2 cellular contexts compared by ENCODE assay signal in the genomic region with DNA sequence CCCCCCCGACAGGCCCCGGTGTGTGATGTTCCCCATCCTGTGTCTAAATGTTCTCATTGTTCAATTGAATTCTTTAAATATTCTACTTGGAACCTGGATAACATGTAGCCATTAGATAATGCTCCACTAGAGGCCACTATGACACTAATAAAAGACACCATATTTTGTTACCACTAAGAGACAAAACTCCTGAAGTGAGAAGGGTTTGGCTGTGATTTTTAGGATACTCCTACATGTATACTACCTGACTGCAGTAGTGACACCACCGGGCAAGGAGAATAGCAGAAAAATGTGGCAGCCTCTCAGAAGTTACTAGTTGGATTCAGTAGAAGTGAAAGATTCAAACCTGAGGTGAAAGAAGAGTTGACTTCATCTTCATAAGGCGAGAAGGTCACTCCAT.
A peak's percentile ranks its signal among the peaks of the same experiment; 100 is the strongest.
TF ChIP-seq lines count a peak whose summit lies in the region.

No MANE protein-coding gene starts in this region.

TF ChIP-seq in GM23338, 12 proteins besides CTCF, POLR2A, EP300 and RAD21 (continues in another document):
- TF ChIP-seq, protein P1, sequence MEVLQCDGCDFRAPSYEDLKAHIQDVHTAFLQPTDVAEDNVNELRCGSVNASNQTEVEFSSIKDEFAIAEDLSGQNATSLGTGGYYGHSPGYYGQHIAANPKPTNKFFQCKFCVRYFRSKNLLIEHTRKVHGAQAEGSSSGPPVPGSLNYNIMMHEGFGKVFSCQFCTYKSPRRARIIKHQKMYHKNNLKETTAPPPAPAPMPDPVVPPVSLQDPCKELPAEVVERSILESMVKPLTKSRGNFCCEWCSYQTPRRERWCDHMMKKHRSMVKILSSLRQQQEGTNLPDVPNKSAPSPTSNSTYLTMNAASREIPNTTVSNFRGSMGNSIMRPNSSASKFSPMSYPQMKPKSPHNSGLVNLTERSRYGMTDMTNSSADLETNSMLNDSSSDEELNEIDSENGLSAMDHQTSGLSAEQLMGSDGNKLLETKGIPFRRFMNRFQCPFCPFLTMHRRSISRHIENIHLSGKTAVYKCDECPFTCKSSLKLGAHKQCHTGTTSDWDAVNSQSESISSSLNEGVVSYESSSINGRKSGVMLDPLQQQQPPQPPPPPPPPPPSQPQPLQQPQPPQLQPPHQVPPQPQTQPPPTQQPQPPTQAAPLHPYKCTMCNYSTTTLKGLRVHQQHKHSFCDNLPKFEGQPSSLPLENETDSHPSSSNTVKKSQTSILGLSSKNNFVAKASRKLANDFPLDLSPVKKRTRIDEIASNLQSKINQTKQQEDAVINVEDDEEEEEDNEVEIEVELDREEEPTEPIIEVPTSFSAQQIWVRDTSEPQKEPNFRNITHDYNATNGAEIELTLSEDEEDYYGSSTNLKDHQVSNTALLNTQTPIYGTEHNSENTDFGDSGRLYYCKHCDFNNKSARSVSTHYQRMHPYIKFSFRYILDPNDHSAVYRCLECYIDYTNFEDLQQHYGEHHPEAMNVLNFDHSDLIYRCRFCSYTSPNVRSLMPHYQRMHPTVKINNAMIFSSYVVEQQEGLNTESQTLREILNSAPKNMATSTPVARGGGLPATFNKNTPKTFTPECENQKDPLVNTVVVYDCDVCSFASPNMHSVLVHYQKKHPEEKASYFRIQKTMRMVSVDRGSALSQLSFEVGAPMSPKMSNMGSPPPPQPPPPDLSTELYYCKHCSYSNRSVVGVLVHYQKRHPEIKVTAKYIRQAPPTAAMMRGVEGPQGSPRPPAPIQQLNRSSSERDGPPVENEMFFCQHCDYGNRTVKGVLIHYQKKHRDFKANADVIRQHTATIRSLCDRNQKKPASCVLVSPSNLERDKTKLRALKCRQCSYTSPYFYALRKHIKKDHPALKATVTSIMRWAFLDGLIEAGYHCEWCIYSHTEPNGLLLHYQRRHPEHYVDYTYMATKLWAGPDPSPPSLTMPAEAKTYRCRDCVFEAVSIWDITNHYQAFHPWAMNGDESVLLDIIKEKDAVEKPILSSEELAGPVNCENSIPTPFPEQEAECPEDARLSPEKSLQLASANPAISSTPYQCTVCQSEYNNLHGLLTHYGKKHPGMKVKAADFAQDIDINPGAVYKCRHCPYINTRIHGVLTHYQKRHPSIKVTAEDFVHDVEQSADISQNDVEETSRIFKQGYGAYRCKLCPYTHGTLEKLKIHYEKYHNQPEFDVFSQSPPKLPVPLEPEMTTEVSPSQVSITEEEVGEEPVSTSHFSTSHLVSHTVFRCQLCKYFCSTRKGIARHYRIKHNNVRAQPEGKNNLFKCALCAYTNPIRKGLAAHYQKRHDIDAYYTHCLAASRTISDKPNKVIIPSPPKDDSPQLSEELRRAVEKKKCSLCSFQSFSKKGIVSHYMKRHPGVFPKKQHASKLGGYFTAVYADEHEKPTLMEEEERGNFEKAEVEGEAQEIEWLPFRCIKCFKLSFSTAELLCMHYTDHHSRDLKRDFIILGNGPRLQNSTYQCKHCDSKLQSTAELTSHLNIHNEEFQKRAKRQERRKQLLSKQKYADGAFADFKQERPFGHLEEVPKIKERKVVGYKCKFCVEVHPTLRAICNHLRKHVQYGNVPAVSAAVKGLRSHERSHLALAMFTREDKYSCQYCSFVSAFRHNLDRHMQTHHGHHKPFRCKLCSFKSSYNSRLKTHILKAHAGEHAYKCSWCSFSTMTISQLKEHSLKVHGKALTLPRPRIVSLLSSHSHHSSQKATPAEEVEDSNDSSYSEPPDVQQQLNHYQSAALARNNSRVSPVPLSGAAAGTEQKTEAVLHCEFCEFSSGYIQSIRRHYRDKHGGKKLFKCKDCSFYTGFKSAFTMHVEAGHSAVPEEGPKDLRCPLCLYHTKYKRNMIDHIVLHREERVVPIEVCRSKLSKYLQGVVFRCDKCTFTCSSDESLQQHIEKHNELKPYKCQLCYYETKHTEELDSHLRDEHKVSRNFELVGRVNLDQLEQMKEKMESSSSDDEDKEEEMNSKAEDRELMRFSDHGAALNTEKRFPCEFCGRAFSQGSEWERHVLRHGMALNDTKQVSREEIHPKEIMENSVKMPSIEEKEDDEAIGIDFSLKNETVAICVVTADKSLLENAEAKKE (CRISPR knock-in tag; IDR thresholded peaks at IDR 0.05), result no peak
- TF ChIP-seq ZNF331 (CRISPR knock-in tag; IDR thresholded peaks at IDR 0.05; ENCODE audit: low read depth) (no peak), EZH2phosphoT487 (IDR thresholded peaks at IDR 0.05; ENCODE audit: unreplicated experiment) (no peak), POLR2AphosphoS5 (IDR thresholded peaks at IDR 0.05; ENCODE audit: low read depth) (no peak), JUNB (IDR thresholded peaks at IDR 0.05; ENCODE audit: unreplicated experiment) (no peak), CREB1 (CRISPR knock-in tag; IDR thresholded peaks at IDR 0.05; ENCODE audit: low read depth) (no peak), EZH2 (IDR thresholded peaks at IDR 0.05; ENCODE audit: low read depth, unreplicated experiment) (no peak), STAT1 (IDR thresholded peaks at IDR 0.05; ENCODE audit: unreplicated experiment) (no peak)
- TF ChIP-seq, protein P2, sequence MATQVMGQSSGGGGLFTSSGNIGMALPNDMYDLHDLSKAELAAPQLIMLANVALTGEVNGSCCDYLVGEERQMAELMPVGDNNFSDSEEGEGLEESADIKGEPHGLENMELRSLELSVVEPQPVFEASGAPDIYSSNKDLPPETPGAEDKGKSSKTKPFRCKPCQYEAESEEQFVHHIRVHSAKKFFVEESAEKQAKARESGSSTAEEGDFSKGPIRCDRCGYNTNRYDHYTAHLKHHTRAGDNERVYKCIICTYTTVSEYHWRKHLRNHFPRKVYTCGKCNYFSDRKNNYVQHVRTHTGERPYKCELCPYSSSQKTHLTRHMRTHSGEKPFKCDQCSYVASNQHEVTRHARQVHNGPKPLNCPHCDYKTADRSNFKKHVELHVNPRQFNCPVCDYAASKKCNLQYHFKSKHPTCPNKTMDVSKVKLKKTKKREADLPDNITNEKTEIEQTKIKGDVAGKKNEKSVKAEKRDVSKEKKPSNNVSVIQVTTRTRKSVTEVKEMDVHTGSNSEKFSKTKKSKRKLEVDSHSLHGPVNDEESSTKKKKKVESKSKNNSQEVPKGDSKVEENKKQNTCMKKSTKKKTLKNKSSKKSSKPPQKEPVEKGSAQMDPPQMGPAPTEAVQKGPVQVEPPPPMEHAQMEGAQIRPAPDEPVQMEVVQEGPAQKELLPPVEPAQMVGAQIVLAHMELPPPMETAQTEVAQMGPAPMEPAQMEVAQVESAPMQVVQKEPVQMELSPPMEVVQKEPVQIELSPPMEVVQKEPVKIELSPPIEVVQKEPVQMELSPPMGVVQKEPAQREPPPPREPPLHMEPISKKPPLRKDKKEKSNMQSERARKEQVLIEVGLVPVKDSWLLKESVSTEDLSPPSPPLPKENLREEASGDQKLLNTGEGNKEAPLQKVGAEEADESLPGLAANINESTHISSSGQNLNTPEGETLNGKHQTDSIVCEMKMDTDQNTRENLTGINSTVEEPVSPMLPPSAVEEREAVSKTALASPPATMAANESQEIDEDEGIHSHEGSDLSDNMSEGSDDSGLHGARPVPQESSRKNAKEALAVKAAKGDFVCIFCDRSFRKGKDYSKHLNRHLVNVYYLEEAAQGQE (IDR thresholded peaks at IDR 0.05; ENCODE audit: unreplicated experiment), result no peak
- TF ChIP-seq, protein P3, sequence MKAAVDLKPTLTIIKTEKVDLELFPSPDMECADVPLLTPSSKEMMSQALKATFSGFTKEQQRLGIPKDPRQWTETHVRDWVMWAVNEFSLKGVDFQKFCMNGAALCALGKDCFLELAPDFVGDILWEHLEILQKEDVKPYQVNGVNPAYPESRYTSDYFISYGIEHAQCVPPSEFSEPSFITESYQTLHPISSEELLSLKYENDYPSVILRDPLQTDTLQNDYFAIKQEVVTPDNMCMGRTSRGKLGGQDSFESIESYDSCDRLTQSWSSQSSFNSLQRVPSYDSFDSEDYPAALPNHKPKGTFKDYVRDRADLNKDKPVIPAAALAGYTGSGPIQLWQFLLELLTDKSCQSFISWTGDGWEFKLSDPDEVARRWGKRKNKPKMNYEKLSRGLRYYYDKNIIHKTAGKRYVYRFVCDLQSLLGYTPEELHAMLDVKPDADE (IDR thresholded peaks at IDR 0.05), result no peak

TF ChIP-seq in K562, 482 proteins besides CTCF, POLR2A, EP300 and RAD21 (continued from another document):
- TF ChIP-seq, protein P4, sequence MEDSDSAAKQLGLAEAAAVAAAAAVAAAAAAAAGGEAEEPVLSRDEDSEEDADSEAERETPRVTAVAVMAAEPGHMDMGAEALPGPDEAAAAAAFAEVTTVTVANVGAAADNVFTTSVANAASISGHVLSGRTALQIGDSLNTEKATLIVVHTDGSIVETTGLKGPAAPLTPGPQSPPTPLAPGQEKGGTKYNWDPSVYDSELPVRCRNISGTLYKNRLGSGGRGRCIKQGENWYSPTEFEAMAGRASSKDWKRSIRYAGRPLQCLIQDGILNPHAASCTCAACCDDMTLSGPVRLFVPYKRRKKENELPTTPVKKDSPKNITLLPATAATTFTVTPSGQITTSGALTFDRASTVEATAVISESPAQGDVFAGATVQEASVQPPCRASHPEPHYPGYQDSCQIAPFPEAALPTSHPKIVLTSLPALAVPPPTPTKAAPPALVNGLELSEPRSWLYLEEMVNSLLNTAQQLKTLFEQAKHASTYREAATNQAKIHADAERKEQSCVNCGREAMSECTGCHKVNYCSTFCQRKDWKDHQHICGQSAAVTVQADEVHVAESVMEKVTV (CRISPR knock-in tag; IDR thresholded peaks at IDR 0.05), result peak; percentile 36; the same call in 1 of the 2 replicates
- TF ChIP-seq PCBP2 (IDR thresholded peaks at IDR 0.05; ENCODE audit: low read depth, low read length, poor library complexity, severe bottlenecking) (no peak), PHTF2 (CRISPR knock-in tag; IDR thresholded peaks at IDR 0.05) (no peak), DACH1 (IDR thresholded peaks at IDR 0.05; ENCODE audit: partially characterized antibody) (peak; percentile 34), CXXC5 (CRISPR knock-in tag; IDR thresholded peaks at IDR 0.05) (no peak), RFX5 (IDR thresholded peaks at IDR 0.05; ENCODE audit: low read depth, low read length) (no peak)
